ENCODE assay signal across 7 cellular contexts in the genomic region with DNA sequence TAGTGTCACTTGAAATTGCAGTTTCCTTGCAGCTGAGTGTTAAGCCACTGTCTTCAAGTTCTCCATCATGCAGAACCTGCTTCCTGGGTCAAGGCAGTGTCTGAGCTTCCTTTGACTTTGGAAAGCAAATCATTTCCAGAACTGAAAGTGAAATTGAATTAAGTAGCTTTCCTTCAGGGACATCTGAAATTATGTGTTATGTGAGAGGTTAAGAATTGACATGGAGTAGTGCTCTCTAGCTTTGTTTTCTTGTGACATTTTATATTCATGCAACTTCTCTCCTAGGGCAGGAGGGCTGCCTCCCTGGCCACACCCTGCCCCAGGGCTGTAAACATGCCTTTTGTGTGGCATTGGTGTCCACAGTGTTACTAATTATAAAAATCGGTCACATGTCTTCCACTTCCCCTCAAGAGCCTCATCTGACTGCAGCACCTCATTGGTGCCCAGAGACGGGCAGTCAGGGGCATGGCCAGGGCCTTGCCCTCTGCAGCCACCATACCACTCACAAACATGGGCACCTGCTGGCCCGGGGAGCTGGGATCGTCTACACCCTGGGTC. TPM values are rescaled to one million over a fixed set of nuclear protein-coding genes. Genes with fewer than 3 reads are reported as not detected.
DNase-seq lines count a peak whose midpoint lies in the region; ATAC-seq and TF ChIP-seq lines count a peak whose summit lies in the region.

No MANE protein-coding gene starts in this region.

- DNase-seq in H7 (peak; percentile 7), MV-4-11 (lab: John Stamatoyannopoulos, UW) (peak; percentile 87), sciatic nerve (ENCODE audit: low spot score) (no peak), SW 1271 (lab: John Stamatoyannopoulos, UW) (no peak), GM13977 (ENCODE audit: low spot score) (no peak)

- H3K27ac ChIP-seq in duodenal mucosa (ENCODE audit: low read depth, low read length), result no peak overlapping the region

- H3K27me3 ChIP-seq in H7 (ENCODE audit: control insufficient read depth, insufficient read depth, low read length) (no peaks in the 10 kb centered on the region), duodenal mucosa (ENCODE audit: control insufficient read depth in 1 of 2, insufficient read depth in 2 of 2, low read length in 2 of 2) (no peaks in the 10 kb centered on the region)

- no peak for TF ChIP-seq CTCF in GM13977 (IDR thresholded peaks at IDR 0.05; ENCODE audit: extremely low read depth, insufficient read depth, missing control alignments)

- no peaks in the 10 kb centered on the region for H3K9me3 ChIP-seq in duodenal mucosa (ENCODE audit: control insufficient read depth in 1 of 2, low read length in 2 of 2)

- ATAC-seq in GM18517 (IDR thresholded peaks at IDR 0.05; ENCODE audit: unreplicated experiment) (peak; percentile 92), sciatic nerve (peak; percentile 74)

- H3K4me3 ChIP-seq in H7 (ENCODE audit: insufficient read depth, low read depth, low read length), result no peak overlapping the region
- H3K4me3 ChIP-seq in duodenal mucosa (ENCODE audit: low read depth in 1 of 2, low read length in 2 of 2), result peak overlapping the region; percentile 40 to 48

- H3K4me1 ChIP-seq in duodenal mucosa (ENCODE audit: control insufficient read depth in 1 of 2, insufficient read depth in 2 of 2, low read length in 2 of 2), result peaks cover 7 to 10% of the 10 kb centered on the region in 2 donors

- in situ Hi-C loops in GM13977 (cut with MboI; ENCODE audit: low pct_unique_long_range_greater_than_20kb, low sequenced_read_pairs, unreplicated experiment), result no loop called here

- H3K9ac ChIP-seq in duodenal mucosa (ENCODE audit: low read depth in 1 of 2, low read length in 2 of 2), result no peak overlapping the region

- H3K36me3 ChIP-seq in H7 (replicated peaks; ENCODE audit: control insufficient read depth, insufficient read depth, low read length), result peaks cover 3% of the 10 kb centered on the region
- H3K36me3 ChIP-seq in duodenal mucosa (ENCODE audit: control insufficient read depth in 1 of 2, insufficient read depth in 2 of 2, low read length in 2 of 2), result peaks cover 0 to 23% of the 10 kb centered on the region in 2 donors

- intact Hi-C loops in sciatic nerve (cut with DNase I), result no loop called here

RNA-seq across cellular contexts. Expression of a gene that starts 14.4 kb away (rescaled TPM):
- 24.0 and 30.4 TPM in 2 replicates for total RNA-seq in H7 (2014; rRNA removed; shearing (Covaris generic))
- total RNA-seq in sciatic nerve, result 50.2 TPM

Comparison
In these comparisons a context has a peak if more than half of its experiments do, and no peak if none do; other contexts are left out.
1. DNase-seq: peak in H7 (single experiment) and MV-4-11 (single experiment); none in sciatic nerve (single experiment), SW 1271 (0 of 2) and GM13977 (single experiment).